Comparison of ENCODE assay signal across 7 cellular contexts in genomic region chr20:34708621-34709043, GRCh38. TPM values are rescaled to one million over a fixed set of nuclear protein-coding genes. Genes with fewer than 3 reads are reported as not detected.
DNase-seq lines count a peak whose midpoint lies in the region; ATAC-seq and TF ChIP-seq lines count a peak whose summit lies in the region.

No MANE protein-coding gene starts in this region.

- TF ChIP-seq CTCF in GM12865 (IDR thresholded peaks at IDR 0.05; ENCODE audit: insufficient read depth, low read depth, low read length, missing control alignments): peak; percentile 62
- TF ChIP-seq CTCF in tibial nerve (IDR thresholded peaks at IDR 0.05): peak in 4 of 5 experiments; percentile 58 to 77 (median 66)

- H3K27me3 Mint-ChIP-seq in activated T-helper 1 cell treated with anti-CD3 and anti-CD28 coated beads, Interleukin-12 subunit alpha, Interleukin-12 subunit beta, Interleukin-2, Interleukin-4 antibody, amounts not matched to agents 30 ng/mL and 10 ng/mL and 1 ng/mL, durations not matched to agents 14 hours and 24 hours and 36 hours (ENCODE audit: insufficient read depth): peaks cover 11% of the 10 kb centered on the region

- H2AFZ ChIP-seq in neuron (ENCODE audit: low read depth, low read length): peak overlapping the region; percentile 84

- ATAC-seq in HG02870 (IDR thresholded peaks at IDR 0.05; ENCODE audit: unreplicated experiment): peak; percentile 14

- H3K27me3 ChIP-seq in neuron (ENCODE audit: insufficient read depth, low read length) (no peaks in the 10 kb centered on the region), tibial nerve (no peaks in the 10 kb centered on the region)

- peak overlapping the region; percentile 69 for H3K27ac Mint-ChIP-seq in activated T-helper 1 cell treated with anti-CD3 and anti-CD28 coated beads, Interleukin-12 subunit alpha, Interleukin-12 subunit beta, Interleukin-2, Interleukin-4 antibody, amounts not matched to agents 30 ng/mL and 10 ng/mL and 1 ng/mL, durations not matched to agents 14 hours and 24 hours and 36 hours

- peaks cover 7% of the 10 kb centered on the region for H3K36me3 Mint-ChIP-seq in activated T-helper 1 cell treated with anti-CD3 and anti-CD28 coated beads, Interleukin-12 subunit alpha, Interleukin-12 subunit beta, Interleukin-2, Interleukin-4 antibody, amounts not matched to agents 30 ng/mL and 10 ng/mL and 1 ng/mL, durations not matched to agents 14 hours and 24 hours and 36 hours (ENCODE audit: low read depth)

- H3K9me3 ChIP-seq in neuron (ENCODE audit: low read length) (no peaks in the 10 kb centered on the region), tibial nerve (no peaks in the 10 kb centered on the region)

- H3K4me1 ChIP-seq in neuron (ENCODE audit: insufficient read depth, low read length): peaks cover 13% of the 10 kb centered on the region
- H3K4me1 ChIP-seq in tibial nerve: peaks cover 0 to 50% (median 18%) of the 10 kb centered on the region in 4 donors

- no peaks in the 10 kb centered on the region for H3K9me3 Mint-ChIP-seq in activated T-helper 1 cell treated with anti-CD3 and anti-CD28 coated beads, Interleukin-12 subunit alpha, Interleukin-12 subunit beta, Interleukin-2, Interleukin-4 antibody, amounts not matched to agents 30 ng/mL and 10 ng/mL and 1 ng/mL, durations not matched to agents 14 hours and 24 hours and 36 hours

- DNase-seq in GM12865 (ENCODE audit: low read depth) (peak; percentile 68), NCI-H774 (lab: John Stamatoyannopoulos, UW) (peak; percentile 33), fibroblast of the conjunctiva (ENCODE audit: low read depth) (peak; percentile 29), tibial nerve (ENCODE audit: low spot score in 2 of 2) (peak; percentile 47 to 68)
- peak; percentile 33 for DNase-seq in activated T-helper 1 cell treated with anti-CD3 and anti-CD28 coated beads, Interleukin-12 subunit alpha, Interleukin-12 subunit beta, Interleukin-2, Interleukin-4 antibody, amounts not matched to agents 30 ng/mL and 10 ng/mL and 1 ng/mL, durations not matched to agents 14 hours and 24 hours and 36 hours (ENCODE audit: low spot score)

- TF ChIP-seq EP300 in tibial nerve (IDR thresholded peaks at IDR 0.05): no peak

- H3K4me3 Mint-ChIP-seq in activated T-helper 1 cell treated with anti-CD3 and anti-CD28 coated beads, Interleukin-12 subunit alpha, Interleukin-12 subunit beta, Interleukin-2, Interleukin-4 antibody, amounts not matched to agents 30 ng/mL and 10 ng/mL and 1 ng/mL, durations not matched to agents 14 hours and 24 hours and 36 hours: peak overlapping the region; percentile 85

- H3K36me3 ChIP-seq in neuron (ENCODE audit: insufficient read depth, low read length) (peaks cover 18% of the 10 kb centered on the region), tibial nerve (peaks cover 0 to 27% (median 0%) of the 10 kb centered on the region in 3 donors)

- peak overlapping the region; percentile 80 for H3K4me3 ChIP-seq in GM12865 (ENCODE audit: low read depth, low read length)
- H3K4me3 ChIP-seq in neuron (ENCODE audit: low read length): peak overlapping the region; percentile 49
- peak overlapping the region; percentile 47 to 89 (median 66) for H3K4me3 ChIP-seq in tibial nerve

- peak overlapping the region; percentile 79 to 99 (median 96) for H3K27ac ChIP-seq in tibial nerve

- intact Hi-C loops in activated T-helper 1 cell treated with anti-CD3 and anti-CD28 coated beads, Interleukin-12 subunit alpha, Interleukin-12 subunit beta, Interleukin-2, Interleukin-4 antibody, amounts not matched to agents 30 ng/mL and 10 ng/mL and 1 ng/mL, durations not matched to agents 14 hours and 24 hours and 36 hours (cut with micrococcal nuclease): loop anchor here (1.0 to 10.0 kb wide), 12 partner anchors 11 to 953 kb away; partner anchors contain the start of genes AHCY, ITCH, MAP1LC3A and MMP24OS

- 3 to 15% methylated on average over 17 to 20 of the region's 22 CpGs for WGBS in tibial nerve, 2 donors

- H3K4me1 Mint-ChIP-seq in activated T-helper 1 cell treated with anti-CD3 and anti-CD28 coated beads, Interleukin-12 subunit alpha, Interleukin-12 subunit beta, Interleukin-2, Interleukin-4 antibody, amounts not matched to agents 30 ng/mL and 10 ng/mL and 1 ng/mL, durations not matched to agents 14 hours and 24 hours and 36 hours (ENCODE audit: low read depth): peaks cover 48% of the 10 kb centered on the region

- TF ChIP-seq POLR2A in tibial nerve (IDR thresholded peaks at IDR 0.05): no peak

RNA-seq across cellular contexts. Expression of gene TP53INP2, which starts 4.5 kb away (rescaled TPM):
- total RNA-seq in activated T-helper 1 cell treated with anti-CD3 and anti-CD28 coated beads, Interleukin-12 subunit alpha, Interleukin-12 subunit beta, Interleukin-2, Interleukin-4 antibody, amounts not matched to agents 30 ng/mL and 10 ng/mL and 1 ng/mL, durations not matched to agents 14 hours and 24 hours and 36 hours: 3.2 and 3.5 TPM in 2 replicates
- total RNA-seq in tibial nerve: 10 to 100 TPM; 11.9 to 19.5 (median 18.1) TPM

RNA-seq across cellular contexts. Expression of gene PIGU, which starts 31.7 kb away (rescaled TPM):
- total RNA-seq in activated T-helper 1 cell treated with anti-CD3 and anti-CD28 coated beads, Interleukin-12 subunit alpha, Interleukin-12 subunit beta, Interleukin-2, Interleukin-4 antibody, amounts not matched to agents 30 ng/mL and 10 ng/mL and 1 ng/mL, durations not matched to agents 14 hours and 24 hours and 36 hours: 24.8 and 25.9 TPM in 2 replicates
- total RNA-seq in tibial nerve: 10 to 100 TPM; 20.6 to 31.5 (median 27.7) TPM

Comparison
In these comparisons a context has a peak if more than half of its experiments do, and no peak if none do; other contexts are left out.
1. Peak in every context shown above with its lines: DNase-seq, ATAC-seq, H3K4me3 ChIP-seq and H3K27ac ChIP-seq.